Comparison of ENCODE assay signal across 2 cellular contexts in genomic region chr6:32427218-32427617, GRCh38.
A peak's percentile ranks its signal among the peaks of the same experiment; 100 is the strongest.
TF ChIP-seq lines count a peak whose summit lies in the region.

No MANE protein-coding gene starts in this region.

TF ChIP-seq in GM23338, 12 proteins besides CTCF, POLR2A, EP300 and RAD21:
- no peak for TF ChIP-seq EZH2phosphoT487 (IDR thresholded peaks at IDR 0.05; ENCODE audit: unreplicated experiment)
- TF ChIP-seq CREB1 (CRISPR knock-in tag; IDR thresholded peaks at IDR 0.05; ENCODE audit: low read depth) = no peak
- no peak for TF ChIP-seq NANOG (IDR thresholded peaks at IDR 0.05; ENCODE audit: borderline replicate concordance)
- TF ChIP-seq JUNB (IDR thresholded peaks at IDR 0.05; ENCODE audit: unreplicated experiment) = no peak
- no peak for TF ChIP-seq POLR2AphosphoS5 (IDR thresholded peaks at IDR 0.05; ENCODE audit: low read depth)
- no peak for TF ChIP-seq ZNF331 (CRISPR knock-in tag; IDR thresholded peaks at IDR 0.05; ENCODE audit: low read depth)

TF ChIP-seq in HepG2, 621 proteins besides CTCF, POLR2A, EP300 and RAD21:
- TF ChIP-seq NCOA1 (CRISPR knock-in tag; IDR thresholded peaks at IDR 0.05) (no peak), HNF4G (IDR thresholded peaks at IDR 0.05; ENCODE audit: borderline replicate concordance, low read depth, low read length) (peak; percentile 32; the same call in 1 of the 2 replicates), HNF4G (CRISPR knock-in tag; IDR thresholded peaks at IDR 0.05; ENCODE audit: borderline replicate concordance, low read depth) (no peak), TEAD3 (CRISPR knock-in tag; optimal IDR thresholded peaks at IDR 0.05; ENCODE audit: borderline replicate concordance) (no peak), MXD3 (CRISPR knock-in tag; IDR thresholded peaks at IDR 0.05) (no peak), ZNF292 (CRISPR knock-in tag; IDR thresholded peaks at IDR 0.05; ENCODE audit: borderline replicate concordance, low read depth) (peak; percentile 38; the same call in 1 of the 2 replicates), ZNF234 (CRISPR knock-in tag; conservative IDR thresholded peaks at IDR 0.05) (no peak), MTA3 (CRISPR knock-in tag; IDR thresholded peaks at IDR 0.05) (no peak), RBM39 (IDR thresholded peaks at IDR 0.05; ENCODE audit: low read depth, low read length, poor library complexity, severe bottlenecking) (no peak)
